In genomic region chr19:19342086-19343015, GRCh38 we compare ENCODE assay signal across 8 cellular contexts. TPM values are rescaled to one million over a fixed set of nuclear protein-coding genes. Genes with fewer than 3 reads are reported as not detected.
DNase-seq lines count a peak whose midpoint lies in the region; ATAC-seq lines count a peak whose summit lies in the region.

No MANE protein-coding gene starts in this region.

- CTCF ChIA-PET in activated CD8-positive, alpha-beta T cell treated with anti-CD3 and anti-CD28 coated beads, Interleukin-2, amount 10 ng/mL, durations not matched to agents 7 days and 5 days (lab: Charles Lee), result no interaction called here

- H3K9me3 Mint-ChIP-seq in activated CD8-positive, alpha-beta T cell treated with anti-CD3 and anti-CD28 coated beads, Interleukin-2, amount 10 ng/mL, durations not matched to agents 7 days and 5 days (ENCODE audit: insufficient read depth), result no peaks in the 10 kb centered on the region

- no peaks in the 10 kb centered on the region for H3K27me3 Mint-ChIP-seq in activated CD8-positive, alpha-beta T cell treated with anti-CD3 and anti-CD28 coated beads, Interleukin-2, amount 10 ng/mL, durations not matched to agents 7 days and 5 days (ENCODE audit: low read depth)

- H3K4me1 Mint-ChIP-seq in activated CD8-positive, alpha-beta T cell treated with anti-CD3 and anti-CD28 coated beads, Interleukin-2, amount 10 ng/mL, durations not matched to agents 7 days and 5 days (ENCODE audit: low read depth), result no peaks in the 10 kb centered on the region

- no peak overlapping the region for H3K27ac Mint-ChIP-seq in activated CD8-positive, alpha-beta T cell treated with anti-CD3 and anti-CD28 coated beads, Interleukin-2, amount 10 ng/mL, durations not matched to agents 7 days and 5 days

- ATAC-seq in activated CD8-positive, alpha-beta T cell treated with anti-CD3 and anti-CD28 coated beads, Interleukin-2, amount 10 ng/mL, durations not matched to agents 7 days and 5 days, result no peak
- no peak for ATAC-seq in HG02623 (IDR thresholded peaks at IDR 0.05; ENCODE audit: unreplicated experiment)

- DNase-seq in stimulated activated CD4-positive, alpha-beta T cell treated with anti-CD3 and anti-CD28 coated beads, Interleukin-15, amount 100 ng/mL, for 24 hours, result peak; percentile 24
- DNase-seq in stimulated activated CD4-positive, alpha-beta T cell treated with anti-CD3 and anti-CD28 coated beads, Interleukin-4, amount 100 ng/mL, for 24 hours, result no peak
- peak; percentile 85 for DNase-seq in NCI-H2196 (lab: John Stamatoyannopoulos, UW; ENCODE audit: unreplicated experiment)
- DNase-seq in amniotic epithelial cell (ENCODE audit: low read depth), result peak; percentile 61
- DNase-seq in hypothalamus (lab: John Stamatoyannopoulos, UW), result peak in 39 of 51 donors; percentile 0 to 69 (median 22)
- DNase-seq in superior temporal gyrus (ENCODE audit: extremely low spot score), result peak; percentile 47
- no peak for DNase-seq in activated CD8-positive, alpha-beta T cell treated with anti-CD3 and anti-CD28 coated beads, Interleukin-2, amount 10 ng/mL, durations not matched to agents 7 days and 5 days

- POLR2A ChIA-PET in activated CD8-positive, alpha-beta T cell treated with anti-CD3 and anti-CD28 coated beads, Interleukin-2, amount 10 ng/mL, durations not matched to agents 7 days and 5 days (lab: Charles Lee), result no interaction called here

- no peak overlapping the region for H3K4me3 Mint-ChIP-seq in activated CD8-positive, alpha-beta T cell treated with anti-CD3 and anti-CD28 coated beads, Interleukin-2, amount 10 ng/mL, durations not matched to agents 7 days and 5 days

- H3K36me3 Mint-ChIP-seq in activated CD8-positive, alpha-beta T cell treated with anti-CD3 and anti-CD28 coated beads, Interleukin-2, amount 10 ng/mL, durations not matched to agents 7 days and 5 days (ENCODE audit: low read depth), result peaks cover 40% of the 10 kb centered on the region

RNA-seq across cellular contexts. Expression of gene MAU2, which starts 21.7 kb away (rescaled TPM):
- total RNA-seq in activated CD8-positive, alpha-beta T cell treated with anti-CD3 and anti-CD28 coated beads, Interleukin-2, amount 10 ng/mL, durations not matched to agents 7 days and 5 days, result 10 to 100 TPM; 67.0 to 67.4 TPM

RNA-seq across cellular contexts. Expression of gene SUGP1, which starts 22.0 kb away (rescaled TPM):
- 10 to 100 TPM; 58.9 to 60.9 TPM for total RNA-seq in activated CD8-positive, alpha-beta T cell treated with anti-CD3 and anti-CD28 coated beads, Interleukin-2, amount 10 ng/mL, durations not matched to agents 7 days and 5 days

Comparison
In these comparisons a context has a peak if more than half of its experiments do, and no peak if none do; other contexts are left out.
1. DNase-seq: peak in stimulated activated CD4-positive, alpha-beta T cell treated with anti-CD3 and anti-CD28 coated beads, Interleukin-15, amount 100 ng/mL, for 24 hours (single experiment), NCI-H2196 (single experiment), amniotic epithelial cell (single experiment), hypothalamus (39 of 51) and superior temporal gyrus (single experiment); none in stimulated activated CD4-positive, alpha-beta T cell treated with anti-CD3 and anti-CD28 coated beads, Interleukin-4, amount 100 ng/mL, for 24 hours (single experiment) and activated CD8-positive, alpha-beta T cell treated with anti-CD3 and anti-CD28 coated beads, Interleukin-2, amount 10 ng/mL, durations not matched to agents 7 days and 5 days (single experiment).